ENCODE assay signal across 7 cellular contexts in the genomic region with DNA sequence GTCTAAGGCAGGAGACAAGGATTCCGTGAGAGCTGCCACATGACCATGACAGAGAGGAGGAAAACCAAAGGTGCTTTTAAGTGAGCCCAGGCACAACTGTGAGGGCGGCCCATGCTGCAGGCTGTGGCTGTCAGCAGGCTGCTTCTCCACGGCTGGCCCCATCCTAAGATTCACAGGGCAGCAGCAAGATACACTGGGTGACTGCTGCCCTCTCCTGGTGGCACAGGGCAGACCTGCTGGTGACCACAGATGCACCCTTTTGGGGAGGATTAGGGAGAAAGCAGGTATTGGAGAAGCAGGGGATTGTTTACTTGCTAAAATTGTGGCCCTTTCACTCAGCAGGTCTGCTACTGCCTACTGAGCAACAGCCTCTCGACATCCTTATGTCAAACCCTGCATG.
DNase-seq lines count a peak whose midpoint lies in the region; ATAC-seq and TF ChIP-seq lines count a peak whose summit lies in the region.
"Not testable (repeated sequence)": the region's sequence is repeated elsewhere in the genome, so short reads cannot be mapped to it uniquely, and the experiment has no call there.

No MANE protein-coding gene starts in this region.

- not testable (repeated sequence) for H3K27me3 ChIP-seq in DND-41 (ENCODE audit: insufficient read depth, low read length, poor library complexity); adrenal gland; liver (ENCODE audit: control insufficient read depth in 4 of 4, insufficient read depth in 4 of 4, low read length in 3 of 4); gastrocnemius medialis

- POLR2A ChIA-PET in WTC11 (lab: Charles Lee) = not testable (repeated sequence)

- 20 to 41% (median 29%) methylated on average over 2 to 4 of the region's 4 CpGs for WGBS in adrenal gland, 4 donors
- 30% methylated on average over 4 of the region's 4 CpGs for WGBS in liver

- H3K9me3 Mint-ChIP-seq in WTC11 = not testable (repeated sequence)

- CTCF ChIA-PET in WTC11 (lab: Charles Lee) = not testable (repeated sequence)

- intact Hi-C loops in adrenal gland (cut with DNase I) = loop anchor here in 1 of 2 donors (10.0 kb wide), 1 partner anchor 165 kb away; a partner anchor contains a TSS
- intact Hi-C loops in gastrocnemius medialis (cut with DNase I; ENCODE audit: low total_unique reads) = not testable (repeated sequence)

- H3K9me3 ChIP-seq in DND-41 (ENCODE audit: insufficient read depth, low read length, severe bottlenecking); adrenal gland (replicated peaks in 1 of 3); liver (ENCODE audit: control insufficient read depth in 4 of 4, low read length in 3 of 4); gastrocnemius medialis: not testable (repeated sequence)

- H3K4me3 ChIP-seq in DND-41 (ENCODE audit: low read depth in 1 of 2, low read length in 2 of 2); adrenal gland; epithelial cell of proximal tubule (ENCODE audit: low read depth, low read length); liver (ENCODE audit: low read depth in 1 of 3, low read length in 3 of 3); gastrocnemius medialis: not testable (repeated sequence)

- H3K4me2 ChIP-seq in DND-41 (ENCODE audit: insufficient read depth, low read length) = not testable (repeated sequence)

- H3K27ac Mint-ChIP-seq in WTC11 = not testable (repeated sequence)

- H3K4me3 Mint-ChIP-seq in WTC11 = not testable (repeated sequence)

- not testable (repeated sequence) for H4K20me1 ChIP-seq in DND-41 (ENCODE audit: insufficient read depth, low read length)

- not testable (repeated sequence) for TF ChIP-seq POLR2A in adrenal gland (IDR thresholded peaks at IDR 0.05); gastrocnemius medialis (IDR thresholded peaks at IDR 0.05)

- not testable (repeated sequence) for H2AFZ ChIP-seq in DND-41 (ENCODE audit: low read depth, low read length)

- not testable (repeated sequence) for H3K27ac ChIP-seq in DND-41 (ENCODE audit: low read length); adrenal gland; liver (ENCODE audit: low read depth in 1 of 2, low read length in 2 of 2); gastrocnemius medialis

- DNase-seq in DND-41 = peak; percentile 62
- peak; percentile 36 for DNase-seq in WTC11 (ENCODE audit: low spot score)
- DNase-seq in adrenal gland = peak in 1 of 7 donors; percentile 21
- DNase-seq in epithelial cell of proximal tubule (ENCODE audit: low read depth); gastrocnemius medialis: not testable (repeated sequence)

- peak; percentile 33 to 61 for TF ChIP-seq RAD21 in liver (IDR thresholded peaks at IDR 0.05)

- in situ Hi-C loops in gastrocnemius medialis (cut with MboI; ENCODE audit: low sequenced_read_pairs in 4 of 4) = not testable (repeated sequence)

- not testable (repeated sequence) for ATAC-seq in DND-41 (ENCODE audit: insufficient read depth, low read depth); WTC11; gastrocnemius medialis

- not testable (repeated sequence) for H3K79me2 ChIP-seq in DND-41 (ENCODE audit: insufficient read depth, low read length)

- H3K27me3 Mint-ChIP-seq in WTC11 (ENCODE audit: low read depth) = not testable (repeated sequence)

- not testable (repeated sequence) for H3K36me3 ChIP-seq in DND-41 (ENCODE audit: insufficient read depth, low read length); adrenal gland (replicated peaks in 1 of 2); liver (ENCODE audit: control insufficient read depth in 4 of 4, insufficient read depth in 3 of 4, low read depth in 1 of 4, low read length in 3 of 4); gastrocnemius medialis

- H3K9ac ChIP-seq in DND-41 (ENCODE audit: low read depth, low read length); liver (ENCODE audit: low read depth in 1 of 2, low read length in 2 of 2): not testable (repeated sequence)

- peaks cover 24% of the 10 kb centered on the region for H3K4me1 Mint-ChIP-seq in WTC11

- not testable (repeated sequence) for H3K4me1 ChIP-seq in DND-41 (ENCODE audit: insufficient read depth, low read length); adrenal gland (replicated peaks in 1 of 2); liver (ENCODE audit: control insufficient read depth in 4 of 4, insufficient read depth in 4 of 4, low read length in 3 of 4); gastrocnemius medialis

- not testable (repeated sequence) for H3K36me3 Mint-ChIP-seq in WTC11

- peak; percentile 53 for TF ChIP-seq CTCF in DND-41 (IDR thresholded peaks at IDR 0.05; ENCODE audit: borderline replicate concordance, extremely low read depth, low read length, poor library complexity, severe bottlenecking)
- peak; percentile 68 for TF ChIP-seq CTCF in LNCAP (IDR thresholded peaks at IDR 0.05)
- TF ChIP-seq CTCF in WTC11 (IDR thresholded peaks at IDR 0.05) = 0 out of 2 replicates have a peak, but pooled peaks have one; percentile 22
- peak; percentile 37 to 56 (median 54) for TF ChIP-seq CTCF in adrenal gland (IDR thresholded peaks at IDR 0.05)
- TF ChIP-seq CTCF in epithelial cell of proximal tubule (conservative IDR thresholded peaks at IDR 0.05; ENCODE audit: low read depth, low read length) = peak; percentile 53
- peak; percentile 22 for TF ChIP-seq CTCF in liver (IDR thresholded peaks at IDR 0.05; ENCODE audit: low read depth, low read length, missing input control)
- TF ChIP-seq CTCF in gastrocnemius medialis (IDR thresholded peaks at IDR 0.05 in 4 of 5, conservative IDR thresholded peaks at IDR 0.05 in 1 of 5) = peak in 4 of 5 experiments; percentile 18 to 47 (median 34)
